Comparison of ENCODE assay signal across 15 cellular contexts in the genomic region with DNA sequence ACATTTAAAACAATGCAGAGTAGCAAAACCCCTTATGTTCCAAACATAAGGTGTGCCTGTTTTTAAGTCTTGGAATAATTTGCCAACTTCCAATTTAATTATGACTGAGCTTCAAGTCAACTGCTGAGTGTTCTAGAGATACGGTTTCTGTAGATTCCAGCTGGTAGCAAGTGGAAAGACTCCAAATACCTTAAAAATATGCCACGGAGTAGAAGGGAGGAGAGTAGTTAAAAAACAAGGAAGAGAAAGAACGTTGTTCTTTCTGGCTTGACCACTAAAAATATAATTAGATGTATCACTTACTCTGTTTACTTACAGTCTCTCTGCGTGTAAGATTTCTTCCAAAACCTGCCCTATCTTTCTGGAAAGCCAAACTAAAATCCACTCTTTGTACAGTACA. TPM values are rescaled to one million over a fixed set of nuclear protein-coding genes. Genes with fewer than 3 reads are reported as not detected.
A peak's percentile ranks its signal among the peaks of the same experiment; 100 is the strongest.
DNase-seq lines count a peak whose midpoint lies in the region; ATAC-seq and TF ChIP-seq lines count a peak whose summit lies in the region.
"Had no signal": no experiment of that assay in that cellular context is flagged by ENCODE, and none has a peak within 500 bp of the region (broad histone marks: within the 10 kb centered on the region; RNA-seq: fewer than 3 reads in every experiment).

No MANE protein-coding gene starts in this region.

- no peaks in the 10 kb centered on the region for H3K36me3 Mint-ChIP-seq in T-helper 2 cell treated with Interferon-gamma antibody and Interleukin-4, amounts not matched to agents 5 μg/mL and 100 μg/mL, for 36 hours (ENCODE audit: low read depth)
- H3K36me3 Mint-ChIP-seq: stimulated activated memory B cell treated with anti-CD40 and anti-IgM and Interleukin-4, amounts not matched to agents 10 μg/mL and 1 μg/mL and 100 μg/mL, for 72 hours had no signal

- H3K9me3 ChIP-seq in left ventricle myocardium inferior (replicated peaks) (no peaks in the 10 kb centered on the region), mucosa of stomach (ENCODE audit: control insufficient read depth, low read length) (no peaks in the 10 kb centered on the region), uterus (no peaks in the 10 kb centered on the region)

- DNase-seq in left ventricle myocardium inferior: no peak
- DNase-seq in left ventricle myocardium superior: no peak
- DNase-seq in uterus: no peak
- no peak for DNase-seq in T-helper 2 cell treated with Interferon-gamma antibody and Interleukin-4, amounts not matched to agents 5 μg/mL and 100 μg/mL, for 36 hours (ENCODE audit: low spot score)
- DNase-seq in activated CD4-positive, alpha-beta T cell treated with anti-CD3 and anti-CD28 coated beads for 4 hours: no peak
- no peak for DNase-seq in NCI-H1930 (lab: John Stamatoyannopoulos, UW)
- DNase-seq: activated naive CD4-positive, alpha-beta T cell treated with anti-CD3 and anti-CD28 coated beads, Interleukin-2, amount 50 U/mL, for 16 hours; central memory CD4-positive, alpha-beta T cell; hypothalamus; NCI-H2171; nephron progenitor cell had no signal

- no peak for ATAC-seq in left ventricle myocardium superior
- ATAC-seq: sciatic nerve; stimulated activated memory B cell treated with anti-CD40 and anti-IgM and Interleukin-4, amounts not matched to agents 10 μg/mL and 1 μg/mL and 100 μg/mL, for 72 hours had no signal

- H3K4me1 ChIP-seq in left ventricle myocardium inferior (peaks cover 98% of the 10 kb centered on the region), mucosa of stomach (ENCODE audit: control insufficient read depth, insufficient read depth, low read length) (peaks cover 56% of the 10 kb centered on the region), uterus (peaks cover 0 to 7% of the 10 kb centered on the region in 2 donors)

- H3K36me3 ChIP-seq in left ventricle myocardium inferior (no peaks in the 10 kb centered on the region), mucosa of stomach (ENCODE audit: control insufficient read depth, insufficient read depth, low read length) (no peaks in the 10 kb centered on the region), uterus (no peaks in the 10 kb centered on the region)

- H3K4me3 ChIP-seq in left ventricle myocardium inferior (peak overlapping the region; percentile 70), mucosa of stomach (ENCODE audit: low read length) (no peak overlapping the region), uterus (no peak overlapping the region)

- no peak for TF ChIP-seq CTCF in left ventricle myocardium inferior (IDR thresholded peaks at IDR 0.05; ENCODE audit: borderline replicate concordance)
- no peak for TF ChIP-seq CTCF in uterus (IDR thresholded peaks at IDR 0.05)

- H3K27me3 ChIP-seq in left ventricle myocardium inferior (ENCODE audit: low read depth) (no peaks in the 10 kb centered on the region), mucosa of stomach (ENCODE audit: control insufficient read depth, insufficient read depth, low read length) (no peaks in the 10 kb centered on the region), uterus (no peaks in the 10 kb centered on the region)

- peak overlapping the region; percentile 16 for H3K9ac ChIP-seq in mucosa of stomach (ENCODE audit: low read length)

- no peak overlapping the region for H3K4me3 Mint-ChIP-seq in T-helper 2 cell treated with Interferon-gamma antibody and Interleukin-4, amounts not matched to agents 5 μg/mL and 100 μg/mL, for 36 hours
- H3K4me3 Mint-ChIP-seq: nephron progenitor cell; stimulated activated memory B cell treated with anti-CD40 and anti-IgM and Interleukin-4, amounts not matched to agents 10 μg/mL and 1 μg/mL and 100 μg/mL, for 72 hours had no signal

- H3K27ac ChIP-seq in left ventricle myocardium inferior (replicated peaks): peak overlapping the region; percentile 91
- H3K27ac ChIP-seq in cingulate gyrus (ENCODE audit: low read depth, low read length): peak overlapping the region; percentile 0
- peak overlapping the region; percentile 84 for H3K27ac ChIP-seq in uterus

- no peak overlapping the region for H3K27ac Mint-ChIP-seq in T-helper 2 cell treated with Interferon-gamma antibody and Interleukin-4, amounts not matched to agents 5 μg/mL and 100 μg/mL, for 36 hours
- H3K27ac Mint-ChIP-seq: nephron progenitor cell; stimulated activated memory B cell treated with anti-CD40 and anti-IgM and Interleukin-4, amounts not matched to agents 10 μg/mL and 1 μg/mL and 100 μg/mL, for 72 hours had no signal

- peaks cover 3% of the 10 kb centered on the region for H3K4me1 Mint-ChIP-seq in T-helper 2 cell treated with Interferon-gamma antibody and Interleukin-4, amounts not matched to agents 5 μg/mL and 100 μg/mL, for 36 hours (ENCODE audit: low read depth)
- H3K4me1 Mint-ChIP-seq: stimulated activated memory B cell treated with anti-CD40 and anti-IgM and Interleukin-4, amounts not matched to agents 10 μg/mL and 1 μg/mL and 100 μg/mL, for 72 hours had no signal

- no peak for TF ChIP-seq POLR2A in uterus (IDR thresholded peaks at IDR 0.05)

- peaks cover 16% of the 10 kb centered on the region for H3K27me3 Mint-ChIP-seq in T-helper 2 cell treated with Interferon-gamma antibody and Interleukin-4, amounts not matched to agents 5 μg/mL and 100 μg/mL, for 36 hours (ENCODE audit: low read depth)
- H3K27me3 Mint-ChIP-seq: stimulated activated memory B cell treated with anti-CD40 and anti-IgM and Interleukin-4, amounts not matched to agents 10 μg/mL and 1 μg/mL and 100 μg/mL, for 72 hours had no signal

- no peaks in the 10 kb centered on the region for H3K9me3 Mint-ChIP-seq in T-helper 2 cell treated with Interferon-gamma antibody and Interleukin-4, amounts not matched to agents 5 μg/mL and 100 μg/mL, for 36 hours
- H3K9me3 Mint-ChIP-seq: nephron progenitor cell; stimulated activated memory B cell treated with anti-CD40 and anti-IgM and Interleukin-4, amounts not matched to agents 10 μg/mL and 1 μg/mL and 100 μg/mL, for 72 hours had no signal

- intact Hi-C loops in left ventricle myocardium inferior (cut with micrococcal nuclease) (loop anchor here (10.0 kb wide), 1 partner anchor 128 kb away; no protein-coding TSS in a partner anchor), left ventricle myocardium superior (cut with micrococcal nuclease) (loop anchor here (5.0 kb wide), 1 partner anchor 50 kb away; no protein-coding TSS in a partner anchor), uterus (cut with DNase I; ENCODE audit: low total_unique reads) (no loop called here)

RNA-seq across cellular contexts. Expression of a gene that starts 24.5 kb away (rescaled TPM):
- total RNA-seq in left ventricle myocardium inferior: 674 TPM
- 808 TPM for total RNA-seq in left ventricle myocardium superior
- 100 to 1,000 TPM in 2 of 4 donors, 10 to 100 TPM in 2; 41.2 to 128 (median 97.3) TPM for total RNA-seq in uterus

Comparison
In these comparisons a context has a peak if more than half of its experiments do, and no peak if none do; other contexts are left out.
1. H3K27ac ChIP-seq: peak in every context shown above with its lines; median percentile 91 in left ventricle myocardium inferior; 84 in uterus; 0 in cingulate gyrus.